ENCODE assay signal across 17 cellular contexts in genomic region chr10:17386616-17387075, GRCh38.
DNase-seq lines count a peak whose midpoint lies in the region; ATAC-seq and TF ChIP-seq lines count a peak whose summit lies in the region.
"Had no signal": no experiment of that assay in that cellular context is flagged by ENCODE, and none has a peak within 500 bp of the region (broad histone marks: within the 10 kb centered on the region; RNA-seq: fewer than 3 reads in every experiment).

No MANE protein-coding gene starts in this region.

- H3K9me3 ChIP-seq in tibial nerve = no peaks in the 10 kb centered on the region
- H3K9me3 ChIP-seq: A549, esophagus squamous epithelium, thyroid gland had no signal

- ATAC-seq in Right ventricle myocardium inferior = peak; percentile 70
- ATAC-seq in GM18502 (IDR thresholded peaks at IDR 0.05; ENCODE audit: poor library complexity, unreplicated experiment) = no peak
- no peak for ATAC-seq in activated T-cell treated with anti-CD3 and anti-CD28 coated beads, Interleukin-2, amount 50 U/mL, for 72 hours (replicated peaks in 1 of 2)
- ATAC-seq: A549 had no signal

- H3K4me3 ChIP-seq in fibroblast of pulmonary artery (replicated peaks; ENCODE audit: low read depth, low read length) = no peak overlapping the region
- peak overlapping the region in 3 of 4 donors; percentile 3 to 42 (median 17) for H3K4me3 ChIP-seq in tibial nerve
- H3K4me3 ChIP-seq: A549, esophagus squamous epithelium, thyroid gland had no signal

- no peak for TF ChIP-seq CTCF in fibroblast of pulmonary artery (IDR thresholded peaks at IDR 0.05; ENCODE audit: low read length, missing control alignments)
- TF ChIP-seq CTCF in tibial nerve (IDR thresholded peaks at IDR 0.05) = no peak

- no peak for DNase-seq in Right ventricle myocardium inferior (ENCODE audit: missing footprints)
- no peak for DNase-seq in cardiac septum (ENCODE audit: low spot score)
- peak; percentile 63 for DNase-seq in NCI-H748 treated with DMSO at 0.1 percent for 48 hours (lab: John Stamatoyannopoulos, UW)
- peak; percentile 17 for DNase-seq in fibroblast of pulmonary artery (ENCODE audit: low read depth)
- peak; percentile 91 to 92 for DNase-seq in tibial nerve (ENCODE audit: low spot score in 2 of 2)
- no peak for DNase-seq in activated T-cell treated with anti-CD3 and anti-CD28 coated beads, Interleukin-2, amount 50 U/mL, for 72 hours
- DNase-seq in UCSD-AML1 (lab: John Stamatoyannopoulos, UW; ENCODE audit: unreplicated experiment) = no peak
- DNase-seq: activated CD4-positive, CD25-positive, alpha-beta regulatory T cell treated with anti-CD3 and anti-CD28 coated beads, Interleukin-2, amount 50 U/mL, for 72 hours; CD8-positive, alpha-beta memory T cell; esophagus squamous epithelium; NCI-H1105; stimulated activated CD4-positive, alpha-beta T cell treated with anti-CD3 and anti-CD28 coated beads, Interleukin-15, amount 100 ng/mL, for 24 hours; thyroid gland had no signal

- intact Hi-C loops in Right ventricle myocardium inferior (cut with DNase I) (no loop called here), cardiac septum (cut with DNase I) (no loop called here)

- H3K36me3 ChIP-seq in tibial nerve = no peaks in the 10 kb centered on the region
- H3K36me3 ChIP-seq: esophagus squamous epithelium, thyroid gland had no signal

- no peak overlapping the region for H3K27ac Mint-ChIP-seq in activated T-cell treated with anti-CD3 and anti-CD28 coated beads, Interleukin-2, amount 50 U/mL, for 72 hours
- H3K27ac Mint-ChIP-seq: activated naive CD8-positive, alpha-beta T cell; CD8-positive, alpha-beta memory T cell; memory B cell had no signal

- peaks cover 0 to 11% (median 3%) of the 10 kb centered on the region in 4 donors for H3K4me1 ChIP-seq in tibial nerve
- H3K4me1 ChIP-seq: A549, thyroid gland had no signal

- TF ChIP-seq EP300 in tibial nerve (IDR thresholded peaks at IDR 0.05) = peak in 1 of 2 donors; percentile 85

- 72 to 80% methylated on average over 15 of the region's 15 CpGs for WGBS in tibial nerve, 2 donors

- no peak overlapping the region for H3K4me3 Mint-ChIP-seq in activated T-cell treated with anti-CD3 and anti-CD28 coated beads, Interleukin-2, amount 50 U/mL, for 72 hours
- H3K4me3 Mint-ChIP-seq: activated naive CD8-positive, alpha-beta T cell; CD8-positive, alpha-beta memory T cell; memory B cell had no signal

- TF ChIP-seq POLR2A in tibial nerve (IDR thresholded peaks at IDR 0.05) = peak; percentile 14 to 65

- H3K4me1 Mint-ChIP-seq in activated T-cell treated with anti-CD3 and anti-CD28 coated beads, Interleukin-2, amount 50 U/mL, for 72 hours (ENCODE audit: low read depth) = no peaks in the 10 kb centered on the region
- H3K4me1 Mint-ChIP-seq: CD8-positive, alpha-beta memory T cell; memory B cell had no signal

- no peaks in the 10 kb centered on the region for H3K27me3 ChIP-seq in tibial nerve
- H3K27me3 ChIP-seq: thyroid gland had no signal

- no peaks in the 10 kb centered on the region for H3K9me3 Mint-ChIP-seq in activated T-cell treated with anti-CD3 and anti-CD28 coated beads, Interleukin-2, amount 50 U/mL, for 72 hours
- H3K9me3 Mint-ChIP-seq: CD8-positive, alpha-beta memory T cell had no signal

- H3K27ac ChIP-seq in tibial nerve = peak overlapping the region in 3 of 4 donors; percentile 14 to 90 (median 81)
- H3K27ac ChIP-seq: A549, esophagus squamous epithelium, thyroid gland had no signal

- H3K27me3 Mint-ChIP-seq in activated T-cell treated with anti-CD3 and anti-CD28 coated beads, Interleukin-2, amount 50 U/mL, for 72 hours (ENCODE audit: low read depth) = no peaks in the 10 kb centered on the region
- H3K27me3 Mint-ChIP-seq: activated naive CD8-positive, alpha-beta T cell; memory B cell had no signal

- no peaks in the 10 kb centered on the region for H3K36me3 Mint-ChIP-seq in activated T-cell treated with anti-CD3 and anti-CD28 coated beads, Interleukin-2, amount 50 U/mL, for 72 hours (ENCODE audit: insufficient read depth in 2 of 2)
- H3K36me3 Mint-ChIP-seq: activated naive CD8-positive, alpha-beta T cell; CD8-positive, alpha-beta memory T cell; memory B cell had no signal

Comparison
In these comparisons a context has a peak if more than half of its experiments do, and no peak if none do; other contexts are left out.
1. DNase-seq: peak in NCI-H748 treated with DMSO at 0.1 percent for 48 hours (single experiment), fibroblast of pulmonary artery (single experiment) and tibial nerve (2 of 2); none in Right ventricle myocardium inferior (single experiment), cardiac septum (single experiment), activated T-cell treated with anti-CD3 and anti-CD28 coated beads, Interleukin-2, amount 50 U/mL, for 72 hours (0 of 2) and UCSD-AML1 (single experiment).